4 cellular contexts compared by ENCODE assay signal in genomic region chr19:52871466-52871865, GRCh38. TPM values are rescaled to one million over a fixed set of nuclear protein-coding genes. Genes with fewer than 3 reads are reported as not detected.
"Had no signal": no experiment of that assay in that cellular context is flagged by ENCODE, and none has a peak within 500 bp of the region (broad histone marks: within the 10 kb centered on the region; RNA-seq: fewer than 3 reads in every experiment).

No MANE protein-coding gene starts in this region.

- DNase-seq: GDM1, GF-D8 had no signal

- H3K4me3 ChIP-seq: GM12878 had no signal

RNA-seq across cellular contexts. Expression of gene ZNF320, which starts 26.0 kb away (rescaled TPM):
- total RNA-seq: G401 had no signal
